ENCODE assay signal across 1 cellular context in the genomic region with DNA sequence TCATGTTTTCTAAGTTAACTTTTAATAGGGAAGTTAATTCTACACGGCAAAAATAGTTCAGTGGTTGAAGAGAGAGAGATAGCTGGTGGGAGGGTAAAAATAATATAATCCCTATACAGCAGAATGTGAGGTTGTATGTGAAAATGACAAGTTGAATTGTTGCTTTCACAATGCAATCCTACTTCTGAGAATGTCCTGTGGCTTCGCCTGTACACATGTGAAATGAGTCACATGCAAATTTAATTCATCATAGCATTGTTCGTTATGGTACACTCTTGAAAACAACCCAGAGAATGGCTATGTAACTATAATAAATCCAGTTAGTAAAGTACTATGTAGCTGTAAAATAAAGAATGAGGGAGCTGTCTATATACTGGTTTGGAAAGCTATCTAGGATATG.
TF ChIP-seq lines count a peak whose summit lies in the region.

No MANE protein-coding gene starts in this region.

TF ChIP-seq in GM12878, 131 proteins besides CTCF, POLR2A, EP300 and RAD21 (continued from another document and continues in another):
- TF ChIP-seq ZNF592 (IDR thresholded peaks at IDR 0.05) = no peak
- no peak for TF ChIP-seq SRF (IDR thresholded peaks at IDR 0.05; ENCODE audit: low read depth in 2 of 2, low read length in 2 of 2)
- TF ChIP-seq, protein P1, sequence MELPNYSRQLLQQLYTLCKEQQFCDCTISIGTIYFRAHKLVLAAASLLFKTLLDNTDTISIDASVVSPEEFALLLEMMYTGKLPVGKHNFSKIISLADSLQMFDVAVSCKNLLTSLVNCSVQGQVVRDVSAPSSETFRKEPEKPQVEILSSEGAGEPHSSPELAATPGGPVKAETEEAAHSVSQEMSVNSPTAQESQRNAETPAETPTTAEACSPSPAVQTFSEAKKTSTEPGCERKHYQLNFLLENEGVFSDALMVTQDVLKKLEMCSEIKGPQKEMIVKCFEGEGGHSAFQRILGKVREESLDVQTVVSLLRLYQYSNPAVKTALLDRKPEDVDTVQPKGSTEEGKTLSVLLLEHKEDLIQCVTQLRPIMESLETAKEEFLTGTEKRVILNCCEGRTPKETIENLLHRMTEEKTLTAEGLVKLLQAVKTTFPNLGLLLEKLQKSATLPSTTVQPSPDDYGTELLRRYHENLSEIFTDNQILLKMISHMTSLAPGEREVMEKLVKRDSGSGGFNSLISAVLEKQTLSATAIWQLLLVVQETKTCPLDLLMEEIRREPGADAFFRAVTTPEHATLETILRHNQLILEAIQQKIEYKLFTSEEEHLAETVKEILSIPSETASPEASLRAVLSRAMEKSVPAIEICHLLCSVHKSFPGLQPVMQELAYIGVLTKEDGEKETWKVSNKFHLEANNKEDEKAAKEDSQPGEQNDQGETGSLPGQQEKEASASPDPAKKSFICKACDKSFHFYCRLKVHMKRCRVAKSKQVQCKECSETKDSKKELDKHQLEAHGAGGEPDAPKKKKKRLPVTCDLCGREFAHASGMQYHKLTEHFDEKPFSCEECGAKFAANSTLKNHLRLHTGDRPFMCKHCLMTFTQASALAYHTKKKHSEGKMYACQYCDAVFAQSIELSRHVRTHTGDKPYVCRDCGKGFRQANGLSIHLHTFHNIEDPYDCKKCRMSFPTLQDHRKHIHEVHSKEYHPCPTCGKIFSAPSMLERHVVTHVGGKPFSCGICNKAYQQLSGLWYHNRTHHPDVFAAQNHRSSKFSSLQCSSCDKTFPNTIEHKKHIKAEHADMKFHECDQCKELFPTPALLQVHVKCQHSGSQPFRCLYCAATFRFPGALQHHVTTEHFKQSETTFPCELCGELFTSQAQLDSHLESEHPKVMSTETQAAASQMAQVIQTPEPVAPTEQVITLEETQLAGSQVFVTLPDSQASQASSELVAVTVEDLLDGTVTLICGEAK (IDR thresholded peaks at IDR 0.05; ENCODE audit: borderline replicate concordance) = no peak
- TF ChIP-seq HDAC6 (IDR thresholded peaks at IDR 0.05; ENCODE audit: unreplicated experiment) = no peak
- TF ChIP-seq NFXL1 (IDR thresholded peaks at IDR 0.05; ENCODE audit: borderline replicate concordance) = no peak
- no peak for TF ChIP-seq GABPA (IDR thresholded peaks at IDR 0.05; ENCODE audit: low read depth)
- TF ChIP-seq SMAD5 (IDR thresholded peaks at IDR 0.05; ENCODE audit: low read depth) = no peak
- no peak for TF ChIP-seq USF1 (IDR thresholded peaks at IDR 0.05; ENCODE audit: borderline replicate concordance, extremely low read length, insufficient read depth, low read depth, low read length)
- peak; percentile 73; the same call in 1 of the 2 replicates for TF ChIP-seq MEF2A (IDR thresholded peaks at IDR 0.05; ENCODE audit: insufficient read depth, low read depth, low read length)
- TF ChIP-seq, protein P2, sequence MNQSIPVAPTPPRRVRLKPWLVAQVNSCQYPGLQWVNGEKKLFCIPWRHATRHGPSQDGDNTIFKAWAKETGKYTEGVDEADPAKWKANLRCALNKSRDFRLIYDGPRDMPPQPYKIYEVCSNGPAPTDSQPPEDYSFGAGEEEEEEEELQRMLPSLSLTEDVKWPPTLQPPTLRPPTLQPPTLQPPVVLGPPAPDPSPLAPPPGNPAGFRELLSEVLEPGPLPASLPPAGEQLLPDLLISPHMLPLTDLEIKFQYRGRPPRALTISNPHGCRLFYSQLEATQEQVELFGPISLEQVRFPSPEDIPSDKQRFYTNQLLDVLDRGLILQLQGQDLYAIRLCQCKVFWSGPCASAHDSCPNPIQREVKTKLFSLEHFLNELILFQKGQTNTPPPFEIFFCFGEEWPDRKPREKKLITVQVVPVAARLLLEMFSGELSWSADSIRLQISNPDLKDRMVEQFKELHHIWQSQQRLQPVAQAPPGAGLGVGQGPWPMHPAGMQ (IDR thresholded peaks at IDR 0.05; ENCODE audit: borderline replicate concordance) = no peak
- TF ChIP-seq ZBED1 (IDR thresholded peaks at IDR 0.05; ENCODE audit: borderline replicate concordance) = no peak
- TF ChIP-seq CEBPB (IDR thresholded peaks at IDR 0.05; ENCODE audit: borderline replicate concordance in 1 of 2, low read depth in 2 of 2, low read length in 2 of 2) = no peak
- no peak for TF ChIP-seq STAT1 (conservative IDR thresholded peaks at IDR 0.05)
- TF ChIP-seq MYC (IDR thresholded peaks at IDR 0.05; ENCODE audit: insufficient read depth, insufficient read length, insufficient replicate concordance, low read length, severe bottlenecking) = no peak
- TF ChIP-seq RBBP5 (conservative IDR thresholded peaks at IDR 0.05) = no peak
- TF ChIP-seq ESRRA (IDR thresholded peaks at IDR 0.05; ENCODE audit: low read length) = no peak
- TF ChIP-seq GATAD2B (conservative IDR thresholded peaks at IDR 0.05; ENCODE audit: low read depth) = no peak
- TF ChIP-seq NFIC (IDR thresholded peaks at IDR 0.05; ENCODE audit: low read depth, low read length) = peak; percentile 73
- TF ChIP-seq JUND (IDR thresholded peaks at IDR 0.05; ENCODE audit: low read depth, low read length) = peak; percentile 80
- no peak for TF ChIP-seq YBX1 (IDR thresholded peaks at IDR 0.05)
- TF ChIP-seq, protein P3, sequence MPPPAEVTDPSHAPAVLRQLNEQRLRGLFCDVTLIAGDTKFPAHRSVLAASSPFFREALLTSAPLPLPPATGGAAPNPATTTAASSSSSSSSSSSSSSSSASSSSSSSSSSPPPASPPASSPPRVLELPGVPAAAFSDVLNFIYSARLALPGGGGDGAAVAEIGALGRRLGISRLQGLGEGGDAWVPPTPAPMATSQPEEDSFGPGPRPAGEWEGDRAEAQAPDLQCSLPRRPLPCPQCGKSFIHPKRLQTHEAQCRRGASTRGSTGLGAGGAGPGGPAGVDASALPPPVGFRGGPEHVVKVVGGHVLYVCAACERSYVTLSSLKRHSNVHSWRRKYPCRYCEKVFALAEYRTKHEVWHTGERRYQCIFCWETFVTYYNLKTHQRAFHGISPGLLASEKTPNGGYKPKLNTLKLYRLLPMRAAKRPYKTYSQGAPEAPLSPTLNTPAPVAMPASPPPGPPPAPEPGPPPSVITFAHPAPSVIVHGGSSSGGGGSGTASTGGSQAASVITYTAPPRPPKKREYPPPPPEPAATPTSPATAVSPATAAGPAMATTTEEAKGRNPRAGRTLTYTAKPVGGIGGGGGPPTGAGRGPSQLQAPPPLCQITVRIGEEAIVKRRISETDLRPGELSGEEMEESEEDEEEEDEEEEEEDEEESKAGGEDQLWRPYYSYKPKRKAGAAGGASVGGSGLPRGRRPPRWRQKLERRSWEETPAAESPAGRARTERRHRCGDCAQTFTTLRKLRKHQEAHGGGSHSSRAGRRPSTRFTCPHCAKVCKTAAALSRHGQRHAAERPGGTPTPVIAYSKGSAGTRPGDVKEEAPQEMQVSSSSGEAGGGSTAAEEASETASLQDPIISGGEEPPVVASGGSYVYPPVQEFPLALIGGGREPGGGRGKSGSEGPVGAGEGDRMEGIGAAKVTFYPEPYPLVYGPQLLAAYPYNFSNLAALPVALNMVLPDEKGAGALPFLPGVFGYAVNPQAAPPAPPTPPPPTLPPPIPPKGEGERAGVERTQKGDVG (CRISPR knock-in tag; IDR thresholded peaks at IDR 0.05) = no peak
- no peak for TF ChIP-seq TAF1 (IDR thresholded peaks at IDR 0.05; ENCODE audit: borderline replicate concordance, low read depth, low read length)
- peak; percentile 63; the same call in 1 of the 2 replicates for TF ChIP-seq PAX5 (IDR thresholded peaks at IDR 0.05; ENCODE audit: borderline replicate concordance, low read depth, low read length)
- TF ChIP-seq IRF3 (IDR thresholded peaks at IDR 0.05) = no peak
- TF ChIP-seq HSF1 (IDR thresholded peaks at IDR 0.05; ENCODE audit: low read depth, low read length) = no peak
- TF ChIP-seq, protein P4, sequence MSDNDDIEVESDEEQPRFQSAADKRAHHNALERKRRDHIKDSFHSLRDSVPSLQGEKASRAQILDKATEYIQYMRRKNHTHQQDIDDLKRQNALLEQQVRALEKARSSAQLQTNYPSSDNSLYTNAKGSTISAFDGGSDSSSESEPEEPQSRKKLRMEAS (IDR thresholded peaks at IDR 0.05; ENCODE audit: low read depth, low read length) = no peak
- 0 out of 2 replicates have a peak, but pooled peaks have one; percentile 43 for TF ChIP-seq CREB1 (IDR thresholded peaks at IDR 0.05; ENCODE audit: low read depth)
- TF ChIP-seq SP1 (IDR thresholded peaks at IDR 0.05; ENCODE audit: low read depth, low read length) = no peak
- TF ChIP-seq MXI1 (IDR thresholded peaks at IDR 0.05; ENCODE audit: low read depth, low read length) = no peak
- no peak for TF ChIP-seq POLR2AphosphoS2 (IDR thresholded peaks at IDR 0.05; ENCODE audit: low read depth, low read length)
- 0 out of 2 replicates have a peak, but pooled peaks have one; percentile 79 for TF ChIP-seq STAT3 (IDR thresholded peaks at IDR 0.05; ENCODE audit: low read depth, low read length)
- TF ChIP-seq ZNF274 (IDR thresholded peaks at IDR 0.05; ENCODE audit: insufficient read depth, insufficient read length) = no peak
- no peak for TF ChIP-seq TCF3 (IDR thresholded peaks at IDR 0.05; ENCODE audit: borderline replicate concordance, insufficient read depth, low read depth, low read length)
- no peak for TF ChIP-seq SIN3A (IDR thresholded peaks at IDR 0.05; ENCODE audit: low read depth, low read length)
- TF ChIP-seq BCL3 (IDR thresholded peaks at IDR 0.05; ENCODE audit: borderline replicate concordance, insufficient read depth, low read depth, low read length, poor library complexity, severe bottlenecking) = no peak
- no peak for TF ChIP-seq CHD4 (IDR thresholded peaks at IDR 0.05)
- TF ChIP-seq CBX5 (IDR thresholded peaks at IDR 0.05; ENCODE audit: low read depth) = no peak
- TF ChIP-seq HDAC2 (IDR thresholded peaks at IDR 0.05) = no peak
- no peak for TF ChIP-seq SMC3 (IDR thresholded peaks at IDR 0.05; ENCODE audit: borderline replicate concordance, low read length)
